ENCODE assay signal across 8 cellular contexts in genomic region chr6:52881996-52882841, GRCh38. TPM values are rescaled to one million over a fixed set of nuclear protein-coding genes. Genes with fewer than 3 reads are reported as not detected.
DNase-seq lines count a peak whose midpoint lies in the region; ATAC-seq and TF ChIP-seq lines count a peak whose summit lies in the region.

No MANE protein-coding gene starts in this region.

- peak; percentile 91 for TF ChIP-seq CTCF in CD4-positive, alpha-beta T cell (IDR thresholded peaks at IDR 0.05)

- no peaks in the 10 kb centered on the region for H3K4me1 ChIP-seq in ectodermal cell (ENCODE audit: control insufficient read depth, insufficient read depth, low read length)

- no peaks in the 10 kb centered on the region for H3K9me3 Mint-ChIP-seq in CD4-positive, alpha-beta T cell

- no peaks in the 10 kb centered on the region for H3K9me3 ChIP-seq in CD4-positive, alpha-beta T cell (ENCODE audit: control insufficient read depth, low read length)
- no peaks in the 10 kb centered on the region for H3K9me3 ChIP-seq in ectodermal cell (ENCODE audit: control insufficient read depth, low read length)

- CTCF ChIA-PET in CD4-positive, alpha-beta T cell (lab: Charles Lee) = no interaction called here

- no peak overlapping the region for H3K27ac ChIP-seq in CD4-positive, alpha-beta T cell (ENCODE audit: low read depth, low read length)
- no peak overlapping the region for H3K27ac ChIP-seq in ectodermal cell (ENCODE audit: insufficient read depth, low read depth, low read length, poor library complexity, severe bottlenecking)

- no peaks in the 10 kb centered on the region for H3K36me3 ChIP-seq in ectodermal cell (ENCODE audit: control insufficient read depth, insufficient read depth, low read length)

- peak overlapping the region; percentile 27 for H3K4me3 ChIP-seq in ectodermal cell (ENCODE audit: insufficient read depth, low read depth, low read length)

- peak; percentile 42 to 62 (median 48) for DNase-seq in CD4-positive, alpha-beta T cell
- DNase-seq in NCI-H526 (lab: John Stamatoyannopoulos, UW) (peak; percentile 66 to 78), medulla oblongata (ENCODE audit: extremely low spot score) (peak; percentile 81)
- DNase-seq in activated CD4-positive, alpha-beta T cell treated with anti-CD3 and anti-CD28 coated beads, Interleukin-2, amount 50 U/mL, for 4 hours = peak; percentile 55 to 59
- DNase-seq in stimulated activated CD8-positive, alpha-beta memory T cell treated with anti-CD3 and anti-CD28 coated beads, Interleukin-12 subunit alpha, Interleukin-12 subunit beta, amount 100 ng/mL, for 4 hours (ENCODE audit: low read depth) = peak; percentile 29

- no peaks in the 10 kb centered on the region for H3K4me1 Mint-ChIP-seq in CD4-positive, alpha-beta T cell (ENCODE audit: low read depth)

- peak; percentile 99 for ATAC-seq in CD4-positive, alpha-beta T cell (ENCODE audit: poor library complexity)
- peak; percentile 100 for ATAC-seq in GM19372 (IDR thresholded peaks at IDR 0.05; ENCODE audit: low read depth, unreplicated experiment)
- peak; percentile 98 for ATAC-seq in HG03469 (IDR thresholded peaks at IDR 0.05; ENCODE audit: unreplicated experiment)

- POLR2A ChIA-PET in CD4-positive, alpha-beta T cell (lab: Charles Lee) = no interaction called here

- H3K27me3 ChIP-seq in CD4-positive, alpha-beta T cell (ENCODE audit: control insufficient read depth, insufficient read depth, low read length) = no peaks in the 10 kb centered on the region
- H3K27me3 ChIP-seq in ectodermal cell (ENCODE audit: control insufficient read depth, insufficient read depth, low read length, poor library complexity, severe bottlenecking) = no peaks in the 10 kb centered on the region

- WGBS in ectodermal cell, 2 experiments = 38 to 41% methylated on average over 16 to 17 of the region's 18 CpGs

- intact Hi-C loops in CD4-positive, alpha-beta T cell (cut with DNase I, micrococcal nuclease) = loop anchor here (5.0 kb wide), 2 partner anchors 115 to 485 kb away; partner anchors contain the start of gene GSTA4 (in 2 of the 2)

- H3K4me3 Mint-ChIP-seq in CD4-positive, alpha-beta T cell = peak overlapping the region; percentile 83

- no peaks in the 10 kb centered on the region for H3K36me3 Mint-ChIP-seq in CD4-positive, alpha-beta T cell (ENCODE audit: low read depth)

- no peak overlapping the region for H3K27ac Mint-ChIP-seq in CD4-positive, alpha-beta T cell

- no peaks in the 10 kb centered on the region for H3K27me3 Mint-ChIP-seq in CD4-positive, alpha-beta T cell

RNA-seq across cellular contexts. Expression of gene GSTA3, which starts 27.3 kb away (rescaled TPM):
- not detected for total RNA-seq in CD4-positive, alpha-beta T cell
- not detected for polyA plus RNA-seq in ectodermal cell (2013, experiment 1 of 4)
- polyA plus RNA-seq in ectodermal cell (2013, experiment 2 of 4) = not detected
- polyA plus RNA-seq in ectodermal cell (2013, experiment 3 of 4) = not detected
- not detected for polyA plus RNA-seq in ectodermal cell (2013, experiment 4 of 4)

RNA-seq across cellular contexts. Expression of gene GSTA5, which starts 41.6 kb away (rescaled TPM):
- total RNA-seq in CD4-positive, alpha-beta T cell = not detected
- polyA plus RNA-seq in ectodermal cell (2013, experiment 1 of 4) = not detected
- polyA plus RNA-seq in ectodermal cell (2013, experiment 2 of 4) = not detected
- polyA plus RNA-seq in ectodermal cell (2013, experiment 3 of 4) = not detected
- polyA plus RNA-seq in ectodermal cell (2013, experiment 4 of 4) = not detected

Comparison
In these comparisons a context has a peak if more than half of its experiments do, and no peak if none do; other contexts are left out.
1. DNase-seq: peak in every context shown above with its lines; median percentile 81 in medulla oblongata; 72 in NCI-H526; 57 in activated CD4-positive, alpha-beta T cell treated with anti-CD3 and anti-CD28 coated beads, Interleukin-2, amount 50 U/mL, for 4 hours; 48 in CD4-positive, alpha-beta T cell; 29 in stimulated activated CD8-positive, alpha-beta memory T cell treated with anti-CD3 and anti-CD28 coated beads, Interleukin-12 subunit alpha, Interleukin-12 subunit beta, amount 100 ng/mL, for 4 hours.